In genomic region chr12:86186449-86186848, GRCh38 we compare ENCODE assay signal across 13 cellular contexts.
DNase-seq lines count a peak whose midpoint lies in the region; ATAC-seq and TF ChIP-seq lines count a peak whose summit lies in the region.
"Had no signal": no experiment of that assay in that cellular context is flagged by ENCODE, and none has a peak within 500 bp of the region (broad histone marks: within the 10 kb centered on the region; RNA-seq: fewer than 3 reads in every experiment).

No MANE protein-coding gene starts in this region.

- peak; percentile 68; the same call in 1 of the 2 replicates for ATAC-seq in PC-3
- ATAC-seq in HG03175 (IDR thresholded peaks at IDR 0.05; ENCODE audit: unreplicated experiment) = no peak

- H3K36me3 ChIP-seq in H7 (replicated peaks; ENCODE audit: control insufficient read depth, insufficient read depth, low read length) (no peaks in the 10 kb centered on the region), PC-3 (ENCODE audit: low read depth, low read length) (no peaks in the 10 kb centered on the region)
- H3K36me3 ChIP-seq: ovary had no signal

- H3K27me3 ChIP-seq in H7 (ENCODE audit: control insufficient read depth, insufficient read depth, low read length) (no peaks in the 10 kb centered on the region), PC-3 (ENCODE audit: low read length) (no peaks in the 10 kb centered on the region)
- H3K27me3 ChIP-seq: ovary had no signal

- in situ Hi-C loops in G401 (cut with HindIII; ENCODE audit: low sequenced_read_pairs) = no loop called here

- H4K20me1 ChIP-seq in PC-3 (ENCODE audit: low read length) = no peaks in the 10 kb centered on the region

- peak; percentile 2 for DNase-seq in AG20443 (ENCODE audit: low spot score)
- peak; percentile 4 for DNase-seq in H7
- peak; percentile 34 for DNase-seq in PC-3
- peak; percentile 4 for DNase-seq in fibroblast of the aortic adventitia (ENCODE audit: low read depth)
- DNase-seq in NCI-H748 treated with DMSO at 0.1 percent for 48 hours (lab: John Stamatoyannopoulos, UW) = no peak
- no peak for DNase-seq in activated CD4-positive, alpha-beta T cell treated with anti-CD3 and anti-CD28 coated beads for 4 hours
- DNase-seq in G401 (ENCODE audit: low spot score) = no peak
- DNase-seq: activated CD8-positive, alpha-beta memory T cell treated with anti-CD3 and anti-CD28 coated beads for 24 hours; activated effector memory CD4-positive, alpha-beta T cell treated with anti-CD3 and anti-CD28 coated beads, Interleukin-2, amount 50 U/mL, for 16 hours; MV-4-11; NCI-H2171 treated with DMSO at 0.1 percent for 48 hours; ovary had no signal

- H3K27ac ChIP-seq in PC-3 (ENCODE audit: low read length) = no peak overlapping the region
- H3K27ac ChIP-seq: ovary had no signal

- H3K9me3 ChIP-seq in PC-3 (ENCODE audit: low read length) = no peaks in the 10 kb centered on the region
- H3K9me3 ChIP-seq: ovary had no signal

- intact Hi-C loops in PC-3 (cut with micrococcal nuclease) = loop anchor here (5.0 kb wide), 1 partner anchor 229 kb away; no protein-coding TSS in a partner anchor

- no peak overlapping the region for H3K9ac ChIP-seq in PC-3 (ENCODE audit: low read length)

- no peaks in the 10 kb centered on the region for H3F3A ChIP-seq in PC-3 (ENCODE audit: low read length, unreplicated experiment)

- no peaks in the 10 kb centered on the region for H3K4me1 ChIP-seq in PC-3 (ENCODE audit: insufficient read depth, low read length)

- no peak overlapping the region for H2AFZ ChIP-seq in PC-3 (ENCODE audit: low read length)

- CTCF ChIA-PET in PC-3 (lab: Charles Lee) = interaction anchor here (0.6 kb wide), 1 partner anchor 56 kb away, joined by 6 read pairs; no protein-coding TSS in a partner anchor

- H3K9me2 ChIP-seq in PC-3 (replicated peaks; ENCODE audit: low read length) = no peaks in the 10 kb centered on the region

- POLR2A ChIA-PET in PC-3 (lab: Charles Lee; ENCODE audit: unreplicated experiment) = no interaction called here

- no TSS peak for BruUV-seq in PC-3 (replicated peaks; lab: Mats Ljungman, UMichigan)

- no peaks in the 10 kb centered on the region for H3K79me2 ChIP-seq in PC-3 (ENCODE audit: low read length)

- TF ChIP-seq CTCF in PC-3 (conservative IDR thresholded peaks at IDR 0.05; ENCODE audit: low read depth, low read length) (peak; percentile 69), fibroblast of the aortic adventitia (IDR thresholded peaks at IDR 0.05; ENCODE audit: insufficient read depth, low read length) (peak; percentile 19)

- H3K4me3 ChIP-seq in H7 (ENCODE audit: insufficient read depth, low read depth, low read length) (no peak overlapping the region), PC-3 (ENCODE audit: low read length) (no peak overlapping the region), fibroblast of the aortic adventitia (ENCODE audit: low read depth, low read length) (no peak overlapping the region)
- H3K4me3 ChIP-seq: ovary had no signal

- H3K4me2 ChIP-seq in PC-3 (ENCODE audit: low read length) = no peak overlapping the region

Comparison
In these comparisons a context has a peak if more than half of its experiments do, and no peak if none do; other contexts are left out.
1. DNase-seq: peak in AG20443 (single experiment), H7 (single experiment), PC-3 (single experiment) and fibroblast of the aortic adventitia (single experiment); none in NCI-H748 treated with DMSO at 0.1 percent for 48 hours (single experiment), activated CD4-positive, alpha-beta T cell treated with anti-CD3 and anti-CD28 coated beads for 4 hours (0 of 2) and G401 (single experiment).